ENCODE assay signal across 8 cellular contexts in the genomic region with DNA sequence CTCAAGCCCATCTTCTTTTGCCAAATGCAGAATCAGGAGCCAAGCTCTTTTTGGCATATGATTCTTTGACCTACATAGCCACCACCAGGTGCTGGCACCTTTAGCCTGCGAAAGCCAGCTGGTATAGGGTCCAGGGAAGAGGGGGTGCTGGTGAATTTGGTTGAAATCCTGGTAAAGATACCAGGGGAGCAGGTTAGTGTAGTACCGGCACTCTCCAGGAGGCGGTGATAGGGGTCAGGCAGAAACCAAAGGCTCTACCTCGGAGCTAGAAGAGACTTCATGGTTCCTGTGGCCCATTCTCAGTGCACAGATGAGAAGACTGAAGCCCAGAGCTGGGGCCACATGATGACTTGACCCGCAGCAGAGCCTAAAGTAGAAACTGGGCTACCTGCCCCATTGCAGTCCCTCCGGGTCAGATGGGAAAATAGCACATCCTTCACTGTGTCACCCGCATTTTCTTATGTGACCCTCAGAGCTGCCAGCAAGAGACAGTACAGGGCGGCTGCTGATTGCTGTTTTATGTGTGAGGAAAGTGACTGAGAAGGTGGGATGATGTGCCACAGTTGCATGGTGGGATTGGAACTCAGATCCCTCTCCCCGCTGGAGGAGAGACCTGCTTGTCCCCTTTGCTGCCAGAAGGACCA. TPM values are rescaled to one million over a fixed set of nuclear protein-coding genes. Genes with fewer than 3 reads are reported as not detected.
DNase-seq lines count a peak whose midpoint lies in the region; ATAC-seq, FAIRE-seq and TF ChIP-seq lines count a peak whose summit lies in the region.

No MANE protein-coding gene starts in this region.

- no peak for TF ChIP-seq POLR2A in erythroblast (IDR thresholded peaks at IDR 0.05; ENCODE audit: low read length)

- peak overlapping the region; percentile 21 for H3K27ac Mint-ChIP-seq in activated CD8-positive, alpha-beta memory T cell treated with anti-CD3 and anti-CD28 coated beads, Interleukin-2, amount 10 ng/mL, durations not matched to agents 7 days and 5 days

- peaks cover 70% of the 10 kb centered on the region for H3K4me1 Mint-ChIP-seq in activated CD8-positive, alpha-beta memory T cell treated with anti-CD3 and anti-CD28 coated beads, Interleukin-2, amount 10 ng/mL, durations not matched to agents 7 days and 5 days

- no peak overlapping the region for H3K4me3 Mint-ChIP-seq in activated CD8-positive, alpha-beta memory T cell treated with anti-CD3 and anti-CD28 coated beads, Interleukin-2, amount 10 ng/mL, durations not matched to agents 7 days and 5 days

- peaks cover 24% of the 10 kb centered on the region for H3K36me3 Mint-ChIP-seq in activated CD8-positive, alpha-beta memory T cell treated with anti-CD3 and anti-CD28 coated beads, Interleukin-2, amount 10 ng/mL, durations not matched to agents 7 days and 5 days

- H3K9me3 Mint-ChIP-seq in activated CD8-positive, alpha-beta memory T cell treated with anti-CD3 and anti-CD28 coated beads, Interleukin-2, amount 10 ng/mL, durations not matched to agents 7 days and 5 days (ENCODE audit: low read depth) = no peaks in the 10 kb centered on the region

- FAIRE-seq in urothelium cell line (lab: Jason Lieb, UNC) = no peak

- ATAC-seq in activated CD8-positive, alpha-beta memory T cell treated with anti-CD3 and anti-CD28 coated beads, Interleukin-2, amount 10 ng/mL, durations not matched to agents 7 days and 5 days = peak; percentile 31
- ATAC-seq in omental fat pad (ENCODE audit: low FRiP score) = no peak

- CTCF ChIA-PET in activated CD8-positive, alpha-beta memory T cell treated with anti-CD3 and anti-CD28 coated beads, Interleukin-2, amount 10 ng/mL, durations not matched to agents 7 days and 5 days (lab: Charles Lee) = interaction anchor here (0.6 to 21.9 kb wide), 54 partner anchors 9 to 248 kb away, joined by 3 to 488 read pairs (median 5); partner anchors contain the start of genes DYRK3, EIF2D, FCAMR and IL10

- H3K27me3 Mint-ChIP-seq in activated CD8-positive, alpha-beta memory T cell treated with anti-CD3 and anti-CD28 coated beads, Interleukin-2, amount 10 ng/mL, durations not matched to agents 7 days and 5 days = no peaks in the 10 kb centered on the region

- peak in 2 of 3 donors; percentile 49 to 55 for TF ChIP-seq CTCF in omental fat pad (IDR thresholded peaks at IDR 0.05)

- DNase-seq in SHP77 treated with DMSO at 0.1 percent for 48 hours (lab: John Stamatoyannopoulos, UW) = peak; percentile 22
- no peak for DNase-seq in SHP77 (lab: John Stamatoyannopoulos, UW)
- peak; percentile 7 to 52 for DNase-seq in NCI-H526 (lab: John Stamatoyannopoulos, UW)
- DNase-seq in activated CD8-positive, alpha-beta memory T cell treated with anti-CD3 and anti-CD28 coated beads, Interleukin-2, amount 10 ng/mL, durations not matched to agents 7 days and 5 days = peak; percentile 83
- DNase-seq in erythroblast (lab: John Stamatoyannopoulos, UW) = peak; percentile 57 to 75
- peak; percentile 84 for DNase-seq in omental fat pad (ENCODE audit: low spot score)
- peak; percentile 58 for DNase-seq in urothelium cell line (ENCODE audit: low spot score)
- DNase-seq in RKO (ENCODE audit: low spot score) = no peak

RNA-seq across cellular contexts. Expression of gene IL19, which starts 36.0 kb away (rescaled TPM):
- total RNA-seq in activated CD8-positive, alpha-beta memory T cell treated with anti-CD3 and anti-CD28 coated beads, Interleukin-2, amount 10 ng/mL, durations not matched to agents 7 days and 5 days = not detected
- total RNA-seq in omental fat pad = under 1 TPM in 1 of 4 donors, not detected in 3; 0.60 TPM

RNA-seq across cellular contexts. Expression of gene IL10, which starts 37.7 kb away (rescaled TPM):
- total RNA-seq in activated CD8-positive, alpha-beta memory T cell treated with anti-CD3 and anti-CD28 coated beads, Interleukin-2, amount 10 ng/mL, durations not matched to agents 7 days and 5 days = not detected
- total RNA-seq in omental fat pad = 10 to 100 TPM; 10.9 to 34.4 (median 28.7) TPM

RNA-seq across cellular contexts. Expression of gene MAPKAPK2, which starts 49.9 kb away (rescaled TPM):
- total RNA-seq in activated CD8-positive, alpha-beta memory T cell treated with anti-CD3 and anti-CD28 coated beads, Interleukin-2, amount 10 ng/mL, durations not matched to agents 7 days and 5 days = 10 to 100 TPM; 85.7 to 93.8 TPM
- total RNA-seq in omental fat pad = 100 to 1,000 TPM in 1 of 4 donors, 10 to 100 TPM in 3; 52.0 to 151 (median 79.9) TPM

Comparison
In these comparisons a context has a peak if more than half of its experiments do, and no peak if none do; other contexts are left out.
1. DNase-seq: peak in SHP77 treated with DMSO at 0.1 percent for 48 hours (single experiment), NCI-H526 (2 of 2), activated CD8-positive, alpha-beta memory T cell treated with anti-CD3 and anti-CD28 coated beads, Interleukin-2, amount 10 ng/mL, durations not matched to agents 7 days and 5 days (single experiment), erythroblast (2 of 2), omental fat pad (single experiment) and urothelium cell line (single experiment); none in SHP77 (0 of 2) and RKO (single experiment).
2. RNA of gene IL10, which starts 37.7 kb away (total RNA-seq): 10.9 to 34.4 TPM in omental fat pad; not detected in activated CD8-positive, alpha-beta memory T cell treated with anti-CD3 and anti-CD28 coated beads, Interleukin-2, amount 10 ng/mL, durations not matched to agents 7 days and 5 days; every median in the first group is over 10 times any median in the second.